In the genomic region with DNA sequence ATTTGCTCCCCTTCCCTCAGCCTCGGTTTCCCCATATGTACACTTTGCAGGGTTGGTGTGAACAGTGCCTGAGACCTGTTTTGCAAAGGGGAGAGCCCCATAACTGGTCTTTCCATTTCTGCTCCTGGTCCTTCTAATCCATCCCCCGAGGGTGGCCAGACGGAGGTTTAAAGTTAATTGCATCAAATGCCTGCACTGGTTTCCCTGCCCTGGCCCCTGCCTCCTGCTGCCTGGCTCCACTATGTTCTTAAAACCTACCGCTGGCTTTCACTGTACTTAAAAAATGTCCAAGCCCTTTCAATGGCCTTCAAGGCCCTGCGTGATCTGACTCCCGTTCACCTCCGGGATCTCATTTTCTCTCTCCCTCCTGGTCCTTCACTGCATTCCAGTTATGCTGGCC, we compare ENCODE assay signal across 31 cellular contexts.
"Had no signal": no experiment of that assay in that cellular context is flagged by ENCODE, and none has a peak within 500 bp of the region (broad histone marks: within the 10 kb centered on the region; RNA-seq: fewer than 3 reads in every experiment).

No MANE protein-coding gene starts in this region.

- H3K27ac Mint-ChIP-seq: activated B cell treated with CpG ODN at 0.5 μM for 24 hours; activated CD8-positive, alpha-beta T cell treated with anti-CD3 and anti-CD28 coated beads for 36 hours; activated T-helper 1 cell treated with anti-CD3 and anti-CD28 coated beads, Interleukin-12 subunit alpha, Interleukin-12 subunit beta, Interleukin-2, Interleukin-4 antibody, amounts not matched to agents 30 ng/mL and 10 ng/mL and 1 ng/mL, durations not matched to agents 14 hours and 24 hours and 36 hours; mesothelial cell of epicardium; stimulated activated memory B cell treated with anti-CD40 and anti-IgM and Interleukin-4, amounts not matched to agents 10 μg/mL and 1 μg/mL and 100 μg/mL, for 72 hours had no signal

- H3K4me2 ChIP-seq: hepatocyte had no signal

- ATAC-seq: activated CD8-positive, alpha-beta T cell treated with anti-CD3 and anti-CD28 coated beads for 36 hours; left colon; right cardiac atrium; stimulated activated memory B cell treated with anti-CD40 and anti-IgM and Interleukin-4, amounts not matched to agents 10 μg/mL and 1 μg/mL and 100 μg/mL, for 72 hours; stimulated activated naive CD8-positive, alpha-beta T cell treated with anti-CD3 and anti-CD28 coated beads, Interleukin-15, amount 100 ng/mL, for 72 hours had no signal

- H3K9me3 Mint-ChIP-seq: activated CD8-positive, alpha-beta T cell treated with anti-CD3 and anti-CD28 coated beads for 36 hours; activated T-helper 1 cell treated with anti-CD3 and anti-CD28 coated beads, Interleukin-12 subunit alpha, Interleukin-12 subunit beta, Interleukin-2, Interleukin-4 antibody, amounts not matched to agents 30 ng/mL and 10 ng/mL and 1 ng/mL, durations not matched to agents 14 hours and 24 hours and 36 hours; neural crest cell; stimulated activated naive CD8-positive, alpha-beta T cell treated with anti-CD3 and anti-CD28 coated beads, Interleukin-15, amount 100 ng/mL, for 72 hours had no signal

- H3K36me3 Mint-ChIP-seq: mesothelial cell of epicardium, naive B cell had no signal

- H3K36me3 ChIP-seq: brain microvascular endothelial cell, esophagus squamous epithelium, thyroid gland had no signal

- DNase-seq: activated B cell treated with CpG ODN at 0.5 μM for 24 hours; activated CD4-positive, alpha-beta T cell treated with anti-CD3 and anti-CD28 coated beads, Interleukin-2, amount 50 U/mL, for 1 hour; activated CD8-positive, alpha-beta T cell treated with anti-CD3 and anti-CD28 coated beads for 36 hours; activated gamma-delta T cell treated with Interleukin-2 at 50 U/mL for 16 hours; activated naive CD4-positive, alpha-beta T cell treated with anti-CD3 and anti-CD28 coated beads, Interleukin-2, amount 50 U/mL, for 16 hours; activated T-cell treated with anti-CD3 and anti-CD28 coated beads for 4 hours; amniotic stem cell; brain microvascular endothelial cell; effector CD4-positive, alpha-beta T cell; esophagus squamous epithelium; foreskin melanocyte; kidney; mammary epithelial cell; naive B cell; occipital lobe; right cardiac atrium; stimulated activated CD4-positive, alpha-beta T cell treated with anti-CD3 and anti-CD28 coated beads, Interleukin-12 subunit alpha, Interleukin-12 subunit beta, amount 100 ng/mL, for 4 hours; stimulated activated CD4-positive, alpha-beta T cell treated with anti-CD3 and anti-CD28 coated beads, Interleukin-4, amount 100 ng/mL, for 24 hours; stimulated activated naive CD8-positive, alpha-beta T cell treated with anti-CD3 and anti-CD28 coated beads, Interleukin-15, amount 100 ng/mL, for 72 hours; substantia nigra; T-helper 2 cell; thyroid gland had no signal

- H3K4me3 Mint-ChIP-seq: activated B cell treated with CpG ODN at 0.5 μM for 24 hours; activated CD8-positive, alpha-beta T cell treated with anti-CD3 and anti-CD28 coated beads for 36 hours; activated T-helper 1 cell treated with anti-CD3 and anti-CD28 coated beads, Interleukin-12 subunit alpha, Interleukin-12 subunit beta, Interleukin-2, Interleukin-4 antibody, amounts not matched to agents 30 ng/mL and 10 ng/mL and 1 ng/mL, durations not matched to agents 14 hours and 24 hours and 36 hours; mesothelial cell of epicardium; naive B cell; neural crest cell; stimulated activated memory B cell treated with anti-CD40 and anti-IgM and Interleukin-4, amounts not matched to agents 10 μg/mL and 1 μg/mL and 100 μg/mL, for 72 hours; stimulated activated naive CD8-positive, alpha-beta T cell treated with anti-CD3 and anti-CD28 coated beads, Interleukin-15, amount 100 ng/mL, for 72 hours had no signal

- H3K27ac ChIP-seq: brain microvascular endothelial cell, epithelial cell of prostate, esophagus squamous epithelium, hepatocyte, parathyroid adenoma, thyroid gland had no signal

- H3K9me3 ChIP-seq: esophagus squamous epithelium, thyroid gland had no signal

- H3K9ac ChIP-seq: parathyroid adenoma had no signal

- H3K4me3 ChIP-seq: esophagus squamous epithelium, hepatocyte, skin epidermis, thyroid gland had no signal

- H3K4me1 Mint-ChIP-seq: activated B cell treated with CpG ODN at 0.5 μM for 24 hours; naive B cell; stimulated activated memory B cell treated with anti-CD40 and anti-IgM and Interleukin-4, amounts not matched to agents 10 μg/mL and 1 μg/mL and 100 μg/mL, for 72 hours had no signal

- H3K27me3 ChIP-seq: brain microvascular endothelial cell, hepatocyte, thyroid gland had no signal
